22 cellular contexts compared by ENCODE assay signal in genomic region chr12:73598626-73599025, GRCh38.
A peak's percentile ranks its signal among the peaks of the same experiment; 100 is the strongest.
DNase-seq lines count a peak whose midpoint lies in the region; ATAC-seq and TF ChIP-seq lines count a peak whose summit lies in the region.
"Had no signal": no experiment of that assay in that cellular context is flagged by ENCODE, and none has a peak within 500 bp of the region (broad histone marks: within the 10 kb centered on the region; RNA-seq: fewer than 3 reads in every experiment).

No MANE protein-coding gene starts in this region.

- no peaks in the 10 kb centered on the region for H3K27me3 Mint-ChIP-seq in activated CD8-positive, alpha-beta T cell treated with anti-CD3 and anti-CD28 coated beads, Interleukin-2, amount 10 ng/mL, durations not matched to agents 7 days and 5 days (ENCODE audit: low read depth)
- H3K27me3 Mint-ChIP-seq: B cell; CD4-positive, CD25-positive, alpha-beta regulatory T cell had no signal

- H4K20me1 ChIP-seq in mammary epithelial cell (ENCODE audit: insufficient read depth, low read length), result no peaks in the 10 kb centered on the region
- H4K20me1 ChIP-seq in smooth muscle cell (ENCODE audit: low read depth), result no peaks in the 10 kb centered on the region

- no peaks in the 10 kb centered on the region for H3K4me1 Mint-ChIP-seq in activated CD8-positive, alpha-beta T cell treated with anti-CD3 and anti-CD28 coated beads, Interleukin-2, amount 10 ng/mL, durations not matched to agents 7 days and 5 days (ENCODE audit: low read depth)
- H3K4me1 Mint-ChIP-seq: B cell; CD4-positive, CD25-positive, alpha-beta regulatory T cell had no signal

- TF ChIP-seq POLR2A in breast epithelium (IDR thresholded peaks at IDR 0.05), result no peak

- H3K9ac ChIP-seq in mammary epithelial cell (ENCODE audit: insufficient read depth, low read length) (no peak overlapping the region), smooth muscle cell (ENCODE audit: low read depth) (no peak overlapping the region)
- H3K9ac ChIP-seq: KMS-11 had no signal

- ATAC-seq in RWPE2 (ENCODE audit: low read depth), result peak; percentile 27; the same call in 1 of the 3 replicates
- ATAC-seq in activated CD8-positive, alpha-beta T cell treated with anti-CD3 and anti-CD28 coated beads, Interleukin-2, amount 10 ng/mL, durations not matched to agents 7 days and 5 days, result no peak

- 18% methylated on average over 1 of the region's 1 CpG for WGBS in mammary epithelial cell (ENCODE audit: low coverage, missing lambda C conversion rate)
- 12% methylated on average over 1 of the region's 1 CpG for WGBS in smooth muscle cell (ENCODE audit: low lambda C conversion rate)

- intact Hi-C loops in mammary epithelial cell (cut with micrococcal nuclease), result no loop called here
- intact Hi-C loops in breast epithelium (cut with DNase I; ENCODE audit: low total_unique reads), result no loop called here
- intact Hi-C loops in posterior vena cava (cut with DNase I), result no loop called here

- H3K27me3 ChIP-seq in mammary epithelial cell (ENCODE audit: insufficient read depth, low read length) (no peaks in the 10 kb centered on the region), breast epithelium (no peaks in the 10 kb centered on the region), RWPE2 (ENCODE audit: insufficient read depth, poor library complexity, severe bottlenecking) (no peaks in the 10 kb centered on the region), smooth muscle cell (ENCODE audit: low read depth) (no peaks in the 10 kb centered on the region)
- H3K27me3 ChIP-seq: SJCRH30 had no signal

- DNase-seq in mammary epithelial cell (peak; percentile 26), breast epithelium (ENCODE audit: low spot score in 2 of 2) (no peak), RWPE2 (ENCODE audit: low spot score) (no peak), fibroblast of villous mesenchyme (ENCODE audit: low read depth) (peak; percentile 14), smooth muscle cell (lab: John Stamatoyannopoulos, UW; ENCODE audit: unreplicated experiment) (no peak), dermis blood vessel endothelial cell (no peak), posterior vena cava (ENCODE audit: low spot score) (no peak)
- DNase-seq in activated CD8-positive, alpha-beta T cell treated with anti-CD3 and anti-CD28 coated beads, Interleukin-2, amount 10 ng/mL, durations not matched to agents 7 days and 5 days, result no peak
- DNase-seq: CD4-positive, CD25-positive, alpha-beta regulatory T cell; COR-L47; DMS 273 treated with DMSO at 0.1 percent for 48 hours; GF-D8; NCI-H1048; NCI-H1436; NCI-H2029; NCI-H345; NCI-H524 treated with DMSO at 0.1 percent for 48 hours; SJCRH30 had no signal

- TF ChIP-seq CTCF in mammary epithelial cell (conservative IDR thresholded peaks at IDR 0.05 in 1 of 2, IDR thresholded peaks at IDR 0.05 in 1 of 2; ENCODE audit: extremely low read depth in 1 of 2, insufficient read depth in 1 of 2, low read depth in 1 of 2, low read length in 2 of 2) (no peak), breast epithelium (IDR thresholded peaks at IDR 0.05) (no peak), RWPE2 (IDR thresholded peaks at IDR 0.05; ENCODE audit: poor library complexity, severe bottlenecking) (no peak), fibroblast of villous mesenchyme (IDR thresholded peaks at IDR 0.05; ENCODE audit: insufficient read depth, low read depth, low read length) (no peak), smooth muscle cell (IDR thresholded peaks at IDR 0.05; ENCODE audit: borderline replicate concordance, insufficient read depth, poor library complexity, severe bottlenecking) (no peak)

- H3K4me3 Mint-ChIP-seq in activated CD8-positive, alpha-beta T cell treated with anti-CD3 and anti-CD28 coated beads, Interleukin-2, amount 10 ng/mL, durations not matched to agents 7 days and 5 days, result no peak overlapping the region
- H3K4me3 Mint-ChIP-seq: B cell; CD4-positive, CD25-positive, alpha-beta regulatory T cell had no signal

- H2AFZ ChIP-seq in mammary epithelial cell (ENCODE audit: low read depth, low read length), result no peak overlapping the region
- H2AFZ ChIP-seq in smooth muscle cell (ENCODE audit: low read depth), result peak overlapping the region; percentile 19

- in situ Hi-C loops in mammary epithelial cell (cut with MboI; ENCODE audit: low sequenced_read_pairs in 2 of 2), result no loop called here

- H3K9me3 ChIP-seq in mammary epithelial cell (replicated peaks; ENCODE audit: insufficient read depth, low read length) (no peaks in the 10 kb centered on the region), breast epithelium (no peaks in the 10 kb centered on the region), RWPE2 (ENCODE audit: severe bottlenecking) (no peaks in the 10 kb centered on the region), smooth muscle cell (replicated peaks; ENCODE audit: low read depth) (no peaks in the 10 kb centered on the region)
- H3K9me3 ChIP-seq: SJCRH30 had no signal

- no peak overlapping the region for H3K27ac Mint-ChIP-seq in activated CD8-positive, alpha-beta T cell treated with anti-CD3 and anti-CD28 coated beads, Interleukin-2, amount 10 ng/mL, durations not matched to agents 7 days and 5 days
- H3K27ac Mint-ChIP-seq: B cell; CD4-positive, CD25-positive, alpha-beta regulatory T cell had no signal

- CTCF ChIA-PET in mammary epithelial cell (lab: Charles Lee; ENCODE audit: low non-redundant PET), result no interaction called here
- CTCF ChIA-PET in activated CD8-positive, alpha-beta T cell treated with anti-CD3 and anti-CD28 coated beads, Interleukin-2, amount 10 ng/mL, durations not matched to agents 7 days and 5 days (lab: Charles Lee), result no interaction called here

- POLR2A ChIA-PET in activated CD8-positive, alpha-beta T cell treated with anti-CD3 and anti-CD28 coated beads, Interleukin-2, amount 10 ng/mL, durations not matched to agents 7 days and 5 days (lab: Charles Lee), result no interaction called here

- BruUV-seq in mammary epithelial cell (replicated peaks; lab: Mats Ljungman, UMichigan), result no TSS peak

- H3K36me3 ChIP-seq in mammary epithelial cell (ENCODE audit: insufficient read depth, low read length) (no peaks in the 10 kb centered on the region), breast epithelium (no peaks in the 10 kb centered on the region), RWPE2 (ENCODE audit: low read depth) (no peaks in the 10 kb centered on the region), smooth muscle cell (ENCODE audit: low read depth) (no peaks in the 10 kb centered on the region)
- H3K36me3 ChIP-seq: SJCRH30 had no signal

- no peak overlapping the region for H3K4me2 ChIP-seq in mammary epithelial cell (ENCODE audit: insufficient read depth, low read depth, low read length)
- no peak overlapping the region for H3K4me2 ChIP-seq in smooth muscle cell
- H3K4me2 ChIP-seq: KMS-11, PC-9 had no signal

- no peaks in the 10 kb centered on the region for H3F3A ChIP-seq in smooth muscle cell (ENCODE audit: low read depth)

- dilution Hi-C loops in mammary epithelial cell (cut with HindIII; ENCODE audit: low sequenced_read_pairs), result no loop called here

- H3K27ac ChIP-seq in mammary epithelial cell (ENCODE audit: insufficient read depth, low read depth, low read length) (no peak overlapping the region), breast epithelium (no peak overlapping the region), RWPE2 (ENCODE audit: poor library complexity, severe bottlenecking) (no peak overlapping the region), smooth muscle cell (ENCODE audit: low read depth) (peak overlapping the region; percentile 64)
- H3K27ac ChIP-seq: 22Rv1, KMS-11, PC-9, SJCRH30 had no signal

- H3K9me3 Mint-ChIP-seq in activated CD8-positive, alpha-beta T cell treated with anti-CD3 and anti-CD28 coated beads, Interleukin-2, amount 10 ng/mL, durations not matched to agents 7 days and 5 days (ENCODE audit: insufficient read depth), result peaks cover 9% of the 10 kb centered on the region

- H3K4me1 ChIP-seq in mammary epithelial cell (ENCODE audit: insufficient read depth, low read length) (no peaks in the 10 kb centered on the region), breast epithelium (no peaks in the 10 kb centered on the region), RWPE2 (ENCODE audit: insufficient read depth, poor library complexity, severe bottlenecking) (no peaks in the 10 kb centered on the region), smooth muscle cell (ENCODE audit: low read depth) (no peaks in the 10 kb centered on the region)
- H3K4me1 ChIP-seq: SJCRH30 had no signal

- H3K4me3 ChIP-seq in mammary epithelial cell (replicated peaks in 1 of 3; ENCODE audit: insufficient read depth in 1 of 3, low read depth in 2 of 3, low read length in 3 of 3), result no peak overlapping the region
- H3K4me3 ChIP-seq in breast epithelium, result no peak overlapping the region
- no peak overlapping the region for H3K4me3 ChIP-seq in RWPE2 (ENCODE audit: severe bottlenecking)
- no peak overlapping the region for H3K4me3 ChIP-seq in fibroblast of villous mesenchyme (ENCODE audit: low read depth, low read length)
- no peak overlapping the region for H3K4me3 ChIP-seq in smooth muscle cell
- H3K4me3 ChIP-seq: PC-9, SJCRH30 had no signal

- H3K36me3 Mint-ChIP-seq in activated CD8-positive, alpha-beta T cell treated with anti-CD3 and anti-CD28 coated beads, Interleukin-2, amount 10 ng/mL, durations not matched to agents 7 days and 5 days (ENCODE audit: low read depth), result no peaks in the 10 kb centered on the region
- H3K36me3 Mint-ChIP-seq: CD4-positive, CD25-positive, alpha-beta regulatory T cell had no signal

- H3K79me2 ChIP-seq in mammary epithelial cell (ENCODE audit: insufficient read depth, low read length) (no peaks in the 10 kb centered on the region), smooth muscle cell (ENCODE audit: low read depth) (no peaks in the 10 kb centered on the region)

Comparison
In these comparisons a context has a peak if more than half of its experiments do, and no peak if none do; other contexts are left out.
1. DNase-seq: peak in mammary epithelial cell (single experiment) and fibroblast of villous mesenchyme (single experiment); none in breast epithelium (0 of 2), RWPE2 (single experiment), smooth muscle cell (single experiment), dermis blood vessel endothelial cell (single experiment), activated CD8-positive, alpha-beta T cell treated with anti-CD3 and anti-CD28 coated beads, Interleukin-2, amount 10 ng/mL, durations not matched to agents 7 days and 5 days (single experiment) and posterior vena cava (single experiment).